ENCODE assay signal across 18 cellular contexts in the genomic region with DNA sequence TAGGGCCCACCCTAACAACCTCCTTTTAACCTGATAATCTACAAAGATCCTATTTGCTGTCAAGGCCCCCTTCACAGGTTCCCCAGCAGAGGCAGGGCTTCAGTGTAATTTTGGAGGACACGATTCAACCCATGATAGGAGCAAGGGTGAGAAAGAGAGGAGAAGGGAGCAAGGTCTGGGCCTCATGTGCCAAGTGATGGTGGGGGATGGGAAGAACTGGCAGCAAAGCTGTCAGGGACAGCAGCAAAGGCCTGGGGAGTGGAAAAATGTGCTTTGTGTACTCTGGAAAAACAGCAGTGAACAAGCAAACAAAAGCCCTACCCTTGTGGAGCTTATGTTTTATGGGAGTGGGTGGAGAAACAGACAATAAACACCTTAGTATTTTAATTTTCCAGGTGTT. TPM values are rescaled to one million over a fixed set of nuclear protein-coding genes. Genes with fewer than 3 reads are reported as not detected.
DNase-seq lines count a peak whose midpoint lies in the region; ATAC-seq, FAIRE-seq and TF ChIP-seq lines count a peak whose summit lies in the region.
"Had no signal": no experiment of that assay in that cellular context is flagged by ENCODE, and none has a peak within 500 bp of the region (broad histone marks: within the 10 kb centered on the region; RNA-seq: fewer than 3 reads in every experiment).

No MANE protein-coding gene starts in this region.

- H3K27me3 ChIP-seq in IMR-90 (ENCODE audit: control insufficient read depth, insufficient read depth, low read length) = no peaks in the 10 kb centered on the region
- no peaks in the 10 kb centered on the region for H3K27me3 ChIP-seq in brain microvascular endothelial cell (replicated peaks)
- peaks cover 12% of the 10 kb centered on the region for H3K27me3 ChIP-seq in hepatocyte
- H3K27me3 ChIP-seq in right lobe of liver = no peaks in the 10 kb centered on the region
- H3K27me3 ChIP-seq: BLaER1 treated with 17β-estradiol and CSF1 and Interleukin-3, amounts not matched to agents 10 nM and 100 nM had no signal

- H3K9ac ChIP-seq in IMR-90 (ENCODE audit: low read depth, low read length) (no peak overlapping the region), kidney (ENCODE audit: low read length in 2 of 2) (no peak overlapping the region)
- H3K9ac ChIP-seq: BLaER1 treated with 17β-estradiol and CSF1 and Interleukin-3, amounts not matched to agents 10 nM and 100 nM had no signal

- H3K4ac ChIP-seq in IMR-90 (ENCODE audit: low read depth, low read length) = peak overlapping the region; percentile 41; the same call in 1 of the 2 replicates

- TF ChIP-seq RAD21 in IMR-90 (IDR thresholded peaks at IDR 0.05; ENCODE audit: low read length) = no peak

- no peak for TF ChIP-seq CTCF in IMR-90 (conservative IDR thresholded peaks at IDR 0.05; ENCODE audit: low read depth, low read length)
- no peak for TF ChIP-seq CTCF in brain microvascular endothelial cell (IDR thresholded peaks at IDR 0.05; ENCODE audit: low read depth, low read length, missing control alignments)
- TF ChIP-seq CTCF in hepatocyte (IDR thresholded peaks at IDR 0.05; ENCODE audit: poor library complexity) = no peak
- TF ChIP-seq CTCF in right lobe of liver (IDR thresholded peaks at IDR 0.05) = no peak
- no peak for TF ChIP-seq CTCF in GM10266 (IDR thresholded peaks at IDR 0.05; ENCODE audit: control insufficient read depth, insufficient read depth, low read depth, missing control alignments)
- TF ChIP-seq CTCF in kidney (IDR thresholded peaks at IDR 0.05; ENCODE audit: borderline replicate concordance, extremely low read depth, insufficient read depth) = no peak

- dilution Hi-C loops in IMR-90 (cut with HindIII; ENCODE audit: low sequenced_read_pairs, unreplicated experiment) = no loop called here

- no peak for TF ChIP-seq POLR2A in IMR-90 (IDR thresholded peaks at IDR 0.05; ENCODE audit: low read depth, low read length)
- TF ChIP-seq POLR2A in right lobe of liver (IDR thresholded peaks at IDR 0.05) = no peak

- no peak overlapping the region for H3K23ac ChIP-seq in IMR-90 (ENCODE audit: low read depth, low read length)

- H3K27ac ChIP-seq in IMR-90 (ENCODE audit: insufficient read depth, low read length) (no peak overlapping the region), brain microvascular endothelial cell (peak overlapping the region; percentile 48), hepatocyte (no peak overlapping the region), right lobe of liver (no peak overlapping the region), kidney (ENCODE audit: low read depth in 2 of 2, low read length in 2 of 2) (no peak overlapping the region)
- H3K27ac ChIP-seq: BLaER1 treated with 17β-estradiol and CSF1 and Interleukin-3, amounts not matched to agents 10 nM and 100 nM had no signal

- peak overlapping the region; percentile 76 for H4K91ac ChIP-seq in IMR-90 (ENCODE audit: insufficient read depth, low read depth, low read length)

- H2BK15ac ChIP-seq in IMR-90 (ENCODE audit: low read depth, low read length) = peak overlapping the region; percentile 13; the same call in 2 of the 3 replicates

- peaks cover 23% of the 10 kb centered on the region for H3K9me1 ChIP-seq in IMR-90 (ENCODE audit: insufficient read depth, low read length)

- H3K9me3 ChIP-seq in IMR-90 (ENCODE audit: control insufficient read depth, insufficient read depth, low read length) (no peaks in the 10 kb centered on the region), hepatocyte (ENCODE audit: low read depth) (no peaks in the 10 kb centered on the region), right lobe of liver (no peaks in the 10 kb centered on the region), kidney (ENCODE audit: control insufficient read depth in 1 of 2, low read length in 2 of 2) (no peaks in the 10 kb centered on the region)

- CTCF ChIA-PET in IMR-90 (lab: Yijun Ruan, JAX) = no interaction called here

- POLR2A ChIA-PET in IMR-90 (lab: Charles Lee; ENCODE audit: unreplicated experiment) = no interaction called here

- H3K14ac ChIP-seq in IMR-90 (replicated peaks; ENCODE audit: low read depth, low read length) = peak overlapping the region; percentile 57

- peak overlapping the region; percentile 63; the same call in 1 of the 2 replicates for H3K18ac ChIP-seq in IMR-90 (ENCODE audit: low read depth, low read length)

- peak overlapping the region; percentile 47; the same call in 1 of the 2 replicates for H2BK120ac ChIP-seq in IMR-90 (ENCODE audit: low read depth, low read length)

- peak overlapping the region; percentile 10; the same call in 1 of the 2 replicates for H4K5ac ChIP-seq in IMR-90 (ENCODE audit: low read depth, low read length)

- in situ Hi-C loops in IMR-90 (cut with MboI; ENCODE audit: low sequenced_read_pairs) (loop anchor here (5.0 kb wide), 1 partner anchor 110 kb away; no protein-coding TSS in a partner anchor), brain microvascular endothelial cell (cut with HindIII; ENCODE audit: low pct_ligation_motif_present, low sequenced_read_pairs) (no loop called here)

- intact Hi-C loops in IMR-90 (cut with micrococcal nuclease) = no loop called here
- intact Hi-C loops in right lobe of liver (cut with DNase I) = loop anchor here in 1 of 2 donors (5.0 kb wide), 1 partner anchor 120 kb away; no protein-coding TSS in a partner anchor
- intact Hi-C loops in head of caudate nucleus (cut with DNase I) = no loop called here
- intact Hi-C loops in kidney (cut with DNase I) = no loop called here

- no TSS peak for BruUV-seq in IMR-90 (replicated peaks; lab: Mats Ljungman, UMichigan)

- DNase-seq in IMR-90 (no peak), brain microvascular endothelial cell (no peak), hepatocyte (ENCODE audit: low spot score) (peak; percentile 42), right lobe of liver (peak in 2 of 3 donors; percentile 65 to 71), GM10266 (ENCODE audit: extremely low spot score) (no peak), head of caudate nucleus (no peak), NCI-H1105 (lab: John Stamatoyannopoulos, UW) (no peak), kidney (no peak)
- DNase-seq: ACHN; CD4-positive, CD25-positive, alpha-beta regulatory T cell; DMS53 had no signal

- no peak overlapping the region for H2BK5ac ChIP-seq in IMR-90 (ENCODE audit: low read depth, low read length, poor library complexity, severe bottlenecking)

- H3K9me2 ChIP-seq in hepatocyte (replicated peaks; ENCODE audit: insufficient read depth) = no peaks in the 10 kb centered on the region

- H3K56ac ChIP-seq in IMR-90 (ENCODE audit: extremely low read depth, insufficient read depth, low read length) = no peak overlapping the region

- H3K79me1 ChIP-seq in IMR-90 (ENCODE audit: low read depth in 1 of 2, low read length in 2 of 2) = peaks cover 4 to 20% of the 10 kb centered on the region in 2 experiments; a peak in 3 of 4 replicates

- H3K4me2 ChIP-seq in IMR-90 (ENCODE audit: low read depth, low read length) (no peak overlapping the region), hepatocyte (no peak overlapping the region)
- H3K4me2 ChIP-seq: BLaER1 treated with 17β-estradiol and CSF1 and Interleukin-3, amounts not matched to agents 10 nM and 100 nM had no signal

- H2AK9ac ChIP-seq in IMR-90 (replicated peaks; ENCODE audit: low read depth, low read length, poor library complexity) = no peak overlapping the region

- no peaks in the 10 kb centered on the region for H3K79me2 ChIP-seq in hepatocyte

- WGBS in IMR-90 (ENCODE audit: extremely low coverage in 2 of 2, insufficient read length in 1 of 2), 2 experiments = 100% methylated on average over 1 of the region's 1 CpG; no CpG with 5 or more reads in 1 of the 2 experiments
- 86% methylated on average over 1 of the region's 1 CpG for WGBS in hepatocyte (ENCODE audit: low lambda C conversion rate, missing lambda C conversion rate)
- 46% methylated on average over 1 of the region's 1 CpG for WGBS in right lobe of liver (ENCODE audit: insufficient coverage, low coverage, low lambda C conversion rate, missing lambda C conversion rate)

- H3K36me3 ChIP-seq in IMR-90 (ENCODE audit: control insufficient read depth, insufficient read depth, low read length) = no peaks in the 10 kb centered on the region
- no peaks in the 10 kb centered on the region for H3K36me3 ChIP-seq in brain microvascular endothelial cell (replicated peaks)
- H3K36me3 ChIP-seq in hepatocyte (replicated peaks; ENCODE audit: insufficient read depth, low read depth) = no peaks in the 10 kb centered on the region
- H3K36me3 ChIP-seq in right lobe of liver = no peaks in the 10 kb centered on the region
- no peaks in the 10 kb centered on the region for H3K36me3 ChIP-seq in kidney (ENCODE audit: control insufficient read depth in 1 of 2, insufficient read depth in 2 of 2, low read length in 2 of 2)
- H3K36me3 ChIP-seq: BLaER1 treated with 17β-estradiol and CSF1 and Interleukin-3, amounts not matched to agents 10 nM and 100 nM had no signal

- H2BK20ac ChIP-seq in IMR-90 (ENCODE audit: low read depth, low read length) = peak overlapping the region; percentile 41; the same call in 1 of the 2 replicates

- H2AFZ ChIP-seq in IMR-90 (replicated peaks; ENCODE audit: low read length, poor library complexity) (no peak overlapping the region), hepatocyte (no peak overlapping the region)

- ATAC-seq in IMR-90 (ENCODE audit: low read depth) = no peak
- peak in 3 of 4 donors; percentile 16 to 79 (median 66) for ATAC-seq in right lobe of liver
- ATAC-seq: HCT116 had no signal

- H2AK5ac ChIP-seq in IMR-90 (ENCODE audit: low read depth, low read length) = peak overlapping the region; percentile 81

- FAIRE-seq in kidney (lab: Jason Lieb, UNC) = no peak
- FAIRE-seq: GM12891, HTR-8/SVneo had no signal

- H3K4me1 ChIP-seq in IMR-90 (ENCODE audit: control insufficient read depth, insufficient read depth, low read length) = peaks cover 24% of the 10 kb centered on the region
- H3K4me1 ChIP-seq in hepatocyte (ENCODE audit: insufficient read depth) = peaks cover 3% of the 10 kb centered on the region
- H3K4me1 ChIP-seq in right lobe of liver = peaks cover 0 to 4% (median 0%) of the 10 kb centered on the region in 4 donors
- H3K4me1 ChIP-seq in kidney (ENCODE audit: control insufficient read depth in 1 of 2, insufficient read depth in 1 of 2, low read depth in 1 of 2, low read length in 2 of 2) = no peaks in the 10 kb centered on the region

- no peak overlapping the region for H3K4me3 ChIP-seq in IMR-90 (ENCODE audit: insufficient read depth, low read depth, low read length)
- no peak overlapping the region for H3K4me3 ChIP-seq in brain microvascular endothelial cell (ENCODE audit: low read depth, low read length)
- H3K4me3 ChIP-seq in hepatocyte = no peak overlapping the region
- H3K4me3 ChIP-seq in right lobe of liver = no peak overlapping the region
- no peak overlapping the region for H3K4me3 ChIP-seq in kidney (ENCODE audit: low read length in 2 of 2)
- H3K4me3 ChIP-seq: BLaER1 treated with 17β-estradiol and CSF1 and Interleukin-3, amounts not matched to agents 10 nM and 100 nM had no signal

- H4K8ac ChIP-seq in IMR-90 (ENCODE audit: low read depth in 2 of 2, low read length in 2 of 2) = no peak overlapping the region

- H4K20me1 ChIP-seq in IMR-90 (ENCODE audit: insufficient read depth, low read length) (no peaks in the 10 kb centered on the region), hepatocyte (ENCODE audit: insufficient read depth, poor library complexity, severe bottlenecking) (no peaks in the 10 kb centered on the region)

RNA-seq across cellular contexts. Expression of a gene that starts 2.7 kb away (rescaled TPM):
- total RNA-seq in IMR-90 (2012; rRNA removed) = 14.7 and 19.7 TPM in 2 replicates
- 11.0 and 12.8 TPM in 2 replicates for polyA plus RNA-seq in IMR-90 (2012; rRNA removed)
- polyA plus RNA-seq in IMR-90 (2012; cell fraction: cytosol; rRNA removed) = 8.5 and 15.7 TPM in 2 replicates
- 7.3 and 8.8 TPM in 2 replicates for polyA plus RNA-seq in IMR-90 (2012; cell fraction: nucleus; rRNA removed; ENCODE audit: low replicate concordance)
- 1.4 and 1.9 TPM in 2 replicates for total RNA-seq in hepatocyte
- polyA plus RNA-seq in hepatocyte = 1.1 and 3.3 TPM in 2 replicates
- total RNA-seq in right lobe of liver = 1 to 10 TPM; 2.0 to 9.2 (median 4.0) TPM
- total RNA-seq in kidney = 39.9 TPM
- 5.5 TPM for polyA plus RNA-seq in kidney (ENCODE audit: insufficient read depth, low read depth, low replicate concordance)
- total RNA-seq: A172; CD4-positive, CD25-positive, alpha-beta regulatory T cell; G401; H4 had no signal
- polyA plus RNA-seq: CD4-positive, CD25-positive, alpha-beta regulatory T cell had no signal

Comparison
In these comparisons a context has a peak if more than half of its experiments do, and no peak if none do; other contexts are left out.
1. DNase-seq: peak in hepatocyte (single experiment) and right lobe of liver (2 of 3); none in IMR-90 (single experiment), brain microvascular endothelial cell (single experiment), GM10266 (single experiment), head of caudate nucleus (0 of 42), NCI-H1105 (single experiment) and kidney (single experiment).